Comparison of ENCODE assay signal across 2 cellular contexts in genomic region chr1:42887366-42887765, GRCh38.
TF ChIP-seq lines count a peak whose summit lies in the region.

No MANE protein-coding gene starts in this region.

TF ChIP-seq in GM23338, 12 proteins besides CTCF, POLR2A, EP300 and RAD21:
- TF ChIP-seq REST (IDR thresholded peaks at IDR 0.05; ENCODE audit: unreplicated experiment) = no peak

TF ChIP-seq in K562, 482 proteins besides CTCF, POLR2A, EP300 and RAD21:
- TF ChIP-seq PATZ1 (CRISPR knock-in tag; IDR thresholded peaks at IDR 0.05; ENCODE audit: borderline replicate concordance) = no peak
- TF ChIP-seq ATF1 (CRISPR knock-in tag; IDR thresholded peaks at IDR 0.05) = no peak
- no peak for TF ChIP-seq ATF1 (tag; IDR thresholded peaks at IDR 0.05)
- TF ChIP-seq TFAP4 (CRISPR knock-in tag; IDR thresholded peaks at IDR 0.05; ENCODE audit: borderline replicate concordance) = no peak
- no peak for TF ChIP-seq CEBPZ (IDR thresholded peaks at IDR 0.05; ENCODE audit: borderline replicate concordance, low read depth, low read length)
- no peak for TF ChIP-seq FOS (IDR thresholded peaks at IDR 0.05; ENCODE audit: extremely low read depth, insufficient read length)
- TF ChIP-seq NONO (IDR thresholded peaks at IDR 0.05; ENCODE audit: low read depth in 2 of 2, low read length in 1 of 2) = no peak
- TF ChIP-seq RB1 (IDR thresholded peaks at IDR 0.05; ENCODE audit: low read depth) = no peak
- no peak for TF ChIP-seq KDM4B (IDR thresholded peaks at IDR 0.05; ENCODE audit: borderline replicate concordance in 2 of 2, low read depth in 1 of 2)
- TF ChIP-seq THRAP3 (IDR thresholded peaks at IDR 0.05; ENCODE audit: borderline replicate concordance) = no peak
- TF ChIP-seq ZNF133 (CRISPR knock-in tag; IDR thresholded peaks at IDR 0.05) = no peak
- TF ChIP-seq ZNF668 (CRISPR knock-in tag; IDR thresholded peaks at IDR 0.05) = no peak
- no peak for TF ChIP-seq TARDBP (IDR thresholded peaks at IDR 0.05)
- TF ChIP-seq LARP7 (IDR thresholded peaks at IDR 0.05) = no peak
- no peak for TF ChIP-seq HINFP (tag; conservative IDR thresholded peaks at IDR 0.05; ENCODE audit: low read depth)
